19 cellular contexts compared by ENCODE assay signal in genomic region chr11:82930734-82931133, GRCh38. TPM values are rescaled to one million over a fixed set of nuclear protein-coding genes. Genes with fewer than 3 reads are reported as not detected.
"Had no signal": no experiment of that assay in that cellular context is flagged by ENCODE, and none has a peak within 500 bp of the region (broad histone marks: within the 10 kb centered on the region; RNA-seq: fewer than 3 reads in every experiment).

No MANE protein-coding gene starts in this region.

- H3K27me3 ChIP-seq: body of pancreas, colonic mucosa, tibial artery had no signal

- H3K9me3 Mint-ChIP-seq: activated CD4-positive, alpha-beta T cell treated with anti-CD3 and anti-CD28 coated beads, Interleukin-2, amount 10 ng/mL, durations not matched to agents 24 days and 14 days; activated CD8-positive, alpha-beta T cell treated with anti-CD3 and anti-CD28 coated beads for 36 hours; activated T-helper 17 cell treated with anti-CD3 and anti-CD28 coated beads, Interleukin-2, amount 50 U/mL, for 72 hours; neural crest cell had no signal

- H3K4me3 Mint-ChIP-seq: activated CD4-positive, alpha-beta T cell treated with anti-CD3 and anti-CD28 coated beads, Interleukin-2, amount 10 ng/mL, durations not matched to agents 24 days and 14 days; activated CD8-positive, alpha-beta T cell treated with anti-CD3 and anti-CD28 coated beads for 36 hours; activated T-helper 17 cell treated with anti-CD3 and anti-CD28 coated beads, Interleukin-2, amount 50 U/mL, for 72 hours; neural crest cell had no signal

- FAIRE-seq: keratinocyte, urothelium cell line had no signal

- H3K4me1 ChIP-seq: body of pancreas, colonic mucosa, tibial artery had no signal

- H3K9me3 ChIP-seq: body of pancreas, colonic mucosa, tibial artery had no signal

- H3K4me3 ChIP-seq: body of pancreas, colonic mucosa, lung, tibial artery had no signal

- H3K36me3 ChIP-seq: colonic mucosa, tibial artery had no signal

- DNase-seq: activated CD4-positive, alpha-beta T cell treated with anti-CD3 and anti-CD28 coated beads, Interleukin-2, amount 10 ng/mL, durations not matched to agents 24 days and 14 days; activated CD4-positive, CD25-positive, alpha-beta regulatory T cell; activated CD8-positive, alpha-beta T cell treated with anti-CD3 and anti-CD28 coated beads for 36 hours; activated naive CD4-positive, alpha-beta T cell; activated T-cell treated with anti-CD3 and anti-CD28 coated beads, Interleukin-2, amount 50 U/mL, for 1 hour; body of pancreas; colonic mucosa; foreskin melanocyte; head of caudate nucleus; retina; stimulated activated naive CD8-positive, alpha-beta T cell treated with anti-CD3 and anti-CD28 coated beads, Interleukin-15, Interleukin-2, amounts not matched to agents 100 U/mL and 50 U/mL, for 24 hours; substantia nigra; tibial artery had no signal

- ATAC-seq: activated CD8-positive, alpha-beta T cell treated with anti-CD3 and anti-CD28 coated beads for 36 hours; activated T-helper 17 cell treated with anti-CD3 and anti-CD28 coated beads, Interleukin-2, amount 50 U/mL, for 72 hours; body of pancreas; left lobe of liver; stimulated activated naive CD8-positive, alpha-beta T cell treated with anti-CD3 and anti-CD28 coated beads, Interleukin-15, Interleukin-2, amounts not matched to agents 100 U/mL and 50 U/mL, for 24 hours had no signal

- H3K27me3 Mint-ChIP-seq: activated CD4-positive, alpha-beta T cell treated with anti-CD3 and anti-CD28 coated beads, Interleukin-2, amount 10 ng/mL, durations not matched to agents 24 days and 14 days; activated CD8-positive, alpha-beta T cell treated with anti-CD3 and anti-CD28 coated beads for 36 hours; activated T-helper 17 cell treated with anti-CD3 and anti-CD28 coated beads, Interleukin-2, amount 50 U/mL, for 72 hours had no signal

- H3K4me1 Mint-ChIP-seq: activated T-helper 17 cell treated with anti-CD3 and anti-CD28 coated beads, Interleukin-2, amount 50 U/mL, for 72 hours had no signal

- H3K27ac Mint-ChIP-seq: activated CD4-positive, alpha-beta T cell treated with anti-CD3 and anti-CD28 coated beads, Interleukin-2, amount 10 ng/mL, durations not matched to agents 24 days and 14 days; activated CD8-positive, alpha-beta T cell treated with anti-CD3 and anti-CD28 coated beads for 36 hours; activated T-helper 17 cell treated with anti-CD3 and anti-CD28 coated beads, Interleukin-2, amount 50 U/mL, for 72 hours had no signal

- H3K27ac ChIP-seq: body of pancreas, colonic mucosa, tibial artery had no signal

RNA-seq across cellular contexts. Expression of gene DDIAS, which starts 29.2 kb away (rescaled TPM):
- total RNA-seq: body of pancreas had no signal
